2 cellular contexts compared by ENCODE assay signal in the genomic region with DNA sequence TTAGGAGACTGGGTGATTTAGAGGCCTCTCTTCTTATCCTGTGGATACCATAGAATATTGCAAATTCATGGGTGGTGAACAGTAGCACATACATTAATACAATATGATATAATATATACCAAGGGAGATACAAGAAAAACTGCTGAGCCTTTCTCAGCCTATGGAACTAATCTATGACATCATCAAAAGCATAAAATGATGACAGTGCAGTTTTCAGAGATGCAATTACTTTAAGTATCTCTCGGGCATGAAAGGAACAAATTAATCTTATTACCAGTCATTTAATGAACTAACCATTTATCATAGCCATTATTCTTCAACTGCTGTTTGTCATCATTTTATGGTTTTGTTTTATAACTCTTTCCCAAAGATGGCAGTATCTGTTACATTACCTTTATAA.
A peak's percentile ranks its signal among the peaks of the same experiment; 100 is the strongest.
TF ChIP-seq lines count a peak whose summit lies in the region.

No MANE protein-coding gene starts in this region.

TF ChIP-seq in HepG2, 621 proteins besides CTCF, POLR2A, EP300 and RAD21:
- no peak for TF ChIP-seq ZNF737 (CRISPR knock-in tag; IDR thresholded peaks at IDR 0.05; ENCODE audit: borderline replicate concordance)
- no peak for TF ChIP-seq ZNF136 (CRISPR knock-in tag; IDR thresholded peaks at IDR 0.05; ENCODE audit: low read depth)
- no peak for TF ChIP-seq TCF12 (IDR thresholded peaks at IDR 0.05)
- no peak for TF ChIP-seq TCF12 (CRISPR knock-in tag; IDR thresholded peaks at IDR 0.05)
- TF ChIP-seq SMC3 (IDR thresholded peaks at IDR 0.05; ENCODE audit: low read length) = no peak
- TF ChIP-seq MAFF (IDR thresholded peaks at IDR 0.05; ENCODE audit: low read depth, low read length) = peak; percentile 98
- TF ChIP-seq ZNF530 (CRISPR knock-in tag; IDR thresholded peaks at IDR 0.05; ENCODE audit: low read depth) = no peak
- TF ChIP-seq ATF7 (IDR thresholded peaks at IDR 0.05) = peak; percentile 92
- no peak for TF ChIP-seq ATF7 (CRISPR knock-in tag; IDR thresholded peaks at IDR 0.05)
- TF ChIP-seq U2AF1 (optimal IDR thresholded peaks at IDR 0.05; ENCODE audit: low read depth, low read length) = no peak
- no peak for TF ChIP-seq ZNF354B (CRISPR knock-in tag; IDR thresholded peaks at IDR 0.05)
- TF ChIP-seq ZNF350 (CRISPR knock-in tag; IDR thresholded peaks at IDR 0.05; ENCODE audit: borderline replicate concordance, low read depth) = no peak
- TF ChIP-seq, protein P1, sequence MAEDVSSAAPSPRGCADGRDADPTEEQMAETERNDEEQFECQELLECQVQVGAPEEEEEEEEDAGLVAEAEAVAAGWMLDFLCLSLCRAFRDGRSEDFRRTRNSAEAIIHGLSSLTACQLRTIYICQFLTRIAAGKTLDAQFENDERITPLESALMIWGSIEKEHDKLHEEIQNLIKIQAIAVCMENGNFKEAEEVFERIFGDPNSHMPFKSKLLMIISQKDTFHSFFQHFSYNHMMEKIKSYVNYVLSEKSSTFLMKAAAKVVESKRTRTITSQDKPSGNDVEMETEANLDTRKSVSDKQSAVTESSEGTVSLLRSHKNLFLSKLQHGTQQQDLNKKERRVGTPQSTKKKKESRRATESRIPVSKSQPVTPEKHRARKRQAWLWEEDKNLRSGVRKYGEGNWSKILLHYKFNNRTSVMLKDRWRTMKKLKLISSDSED (CRISPR knock-in tag; IDR thresholded peaks at IDR 0.05) = no peak
- no peak for TF ChIP-seq BCL6 (CRISPR knock-in tag; IDR thresholded peaks at IDR 0.05)
- TF ChIP-seq CREB1 (IDR thresholded peaks at IDR 0.05) = peak; percentile 76
- TF ChIP-seq CREB1 (CRISPR knock-in tag; IDR thresholded peaks at IDR 0.05) = no peak
- no peak for TF ChIP-seq THAP11 (CRISPR knock-in tag; IDR thresholded peaks at IDR 0.05)
- no peak for TF ChIP-seq ZNF768 (CRISPR knock-in tag; IDR thresholded peaks at IDR 0.05)
- TF ChIP-seq FOXC1 (CRISPR knock-in tag; IDR thresholded peaks at IDR 0.05; ENCODE audit: borderline replicate concordance) = no peak
- peak; percentile 96 to 98 for TF ChIP-seq MAFK (conservative IDR thresholded peaks at IDR 0.05 in 1 of 2, IDR thresholded peaks at IDR 0.05 in 1 of 2; ENCODE audit: low read length in 2 of 2)
- TF ChIP-seq RBM22 (optimal IDR thresholded peaks at IDR 0.05; ENCODE audit: low read length) = no peak
- no peak for TF ChIP-seq ZC3H4 (CRISPR knock-in tag; IDR thresholded peaks at IDR 0.05; ENCODE audit: borderline replicate concordance)
- 0 out of 2 replicates have a peak, but pooled peaks have one; percentile 12 for TF ChIP-seq NFE2L2 (IDR thresholded peaks at IDR 0.05; ENCODE audit: low read length)
- no peak for TF ChIP-seq PHF21A (CRISPR knock-in tag; IDR thresholded peaks at IDR 0.05)
- no peak for TF ChIP-seq ZNF564 (CRISPR knock-in tag; IDR thresholded peaks at IDR 0.05)

TF ChIP-seq in neural cell, 6 proteins besides CTCF, POLR2A, EP300 and RAD21:
- TF ChIP-seq, protein P2, sequence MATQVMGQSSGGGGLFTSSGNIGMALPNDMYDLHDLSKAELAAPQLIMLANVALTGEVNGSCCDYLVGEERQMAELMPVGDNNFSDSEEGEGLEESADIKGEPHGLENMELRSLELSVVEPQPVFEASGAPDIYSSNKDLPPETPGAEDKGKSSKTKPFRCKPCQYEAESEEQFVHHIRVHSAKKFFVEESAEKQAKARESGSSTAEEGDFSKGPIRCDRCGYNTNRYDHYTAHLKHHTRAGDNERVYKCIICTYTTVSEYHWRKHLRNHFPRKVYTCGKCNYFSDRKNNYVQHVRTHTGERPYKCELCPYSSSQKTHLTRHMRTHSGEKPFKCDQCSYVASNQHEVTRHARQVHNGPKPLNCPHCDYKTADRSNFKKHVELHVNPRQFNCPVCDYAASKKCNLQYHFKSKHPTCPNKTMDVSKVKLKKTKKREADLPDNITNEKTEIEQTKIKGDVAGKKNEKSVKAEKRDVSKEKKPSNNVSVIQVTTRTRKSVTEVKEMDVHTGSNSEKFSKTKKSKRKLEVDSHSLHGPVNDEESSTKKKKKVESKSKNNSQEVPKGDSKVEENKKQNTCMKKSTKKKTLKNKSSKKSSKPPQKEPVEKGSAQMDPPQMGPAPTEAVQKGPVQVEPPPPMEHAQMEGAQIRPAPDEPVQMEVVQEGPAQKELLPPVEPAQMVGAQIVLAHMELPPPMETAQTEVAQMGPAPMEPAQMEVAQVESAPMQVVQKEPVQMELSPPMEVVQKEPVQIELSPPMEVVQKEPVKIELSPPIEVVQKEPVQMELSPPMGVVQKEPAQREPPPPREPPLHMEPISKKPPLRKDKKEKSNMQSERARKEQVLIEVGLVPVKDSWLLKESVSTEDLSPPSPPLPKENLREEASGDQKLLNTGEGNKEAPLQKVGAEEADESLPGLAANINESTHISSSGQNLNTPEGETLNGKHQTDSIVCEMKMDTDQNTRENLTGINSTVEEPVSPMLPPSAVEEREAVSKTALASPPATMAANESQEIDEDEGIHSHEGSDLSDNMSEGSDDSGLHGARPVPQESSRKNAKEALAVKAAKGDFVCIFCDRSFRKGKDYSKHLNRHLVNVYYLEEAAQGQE (IDR thresholded peaks at IDR 0.05; ENCODE audit: borderline replicate concordance) = no peak
- TF ChIP-seq TAF1 (IDR thresholded peaks at IDR 0.05; ENCODE audit: low read depth) (no peak), SMC3 (conservative IDR thresholded peaks at IDR 0.05; ENCODE audit: poor library complexity) (no peak), EZH2 (IDR thresholded peaks at IDR 0.05; ENCODE audit: borderline replicate concordance, insufficient read depth, low read length, poor library complexity, severe bottlenecking) (no peak), POLR2AphosphoS5 (IDR thresholded peaks at IDR 0.05) (no peak)
